8 cellular contexts compared by ENCODE assay signal in the genomic region with DNA sequence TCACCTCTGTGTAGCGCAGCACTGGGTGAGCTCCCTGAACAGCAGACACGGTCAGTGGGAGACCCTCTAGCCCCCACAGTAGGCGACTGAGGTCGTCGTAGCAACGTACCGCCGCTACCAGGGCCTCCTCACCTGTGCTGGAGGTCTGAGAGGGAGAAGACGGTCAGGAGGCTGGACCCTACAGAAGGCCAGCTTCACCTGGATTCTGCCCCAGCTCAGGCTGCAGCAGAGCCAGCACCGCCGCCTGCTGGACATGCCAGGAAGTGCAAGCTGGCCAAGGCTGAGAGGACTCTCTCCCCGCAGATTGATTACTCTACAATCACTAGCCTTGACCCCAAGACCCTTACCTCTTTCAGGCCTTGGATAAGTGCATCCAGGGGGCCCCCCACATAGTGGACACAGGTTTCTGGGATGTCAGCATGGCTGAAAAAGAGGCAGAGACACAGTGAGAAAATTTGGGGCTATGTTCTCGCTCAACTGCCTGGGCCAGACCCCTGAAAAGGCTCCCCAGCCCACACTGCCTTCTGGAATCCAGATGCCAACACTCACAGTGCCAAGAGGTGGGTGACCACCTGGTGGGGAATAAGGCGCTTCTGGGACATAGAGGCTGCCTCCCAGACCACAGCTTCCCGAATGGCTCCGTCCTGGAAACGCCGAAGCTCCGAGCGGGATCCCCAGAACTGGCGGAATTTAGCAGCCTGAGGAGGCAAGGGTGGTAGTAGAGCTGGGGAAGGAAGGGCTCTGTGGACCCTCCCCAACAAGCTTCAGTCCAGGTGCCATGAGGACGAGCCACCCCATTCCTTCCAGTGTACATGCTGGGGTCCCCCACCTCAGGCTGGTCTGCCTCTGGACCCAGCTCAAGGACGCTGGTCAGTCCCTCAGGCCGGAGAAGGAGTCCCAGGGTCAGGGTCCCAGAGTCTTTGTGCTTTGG. TPM values are rescaled to one million over a fixed set of nuclear protein-coding genes. Genes with fewer than 3 reads are reported as not detected.
DNase-seq lines count a peak whose midpoint lies in the region; ATAC-seq and TF ChIP-seq lines count a peak whose summit lies in the region.

No MANE protein-coding gene starts in this region.

- TF ChIP-seq CTCF in WTC11 (IDR thresholded peaks at IDR 0.05) = peak; percentile 97
- TF ChIP-seq CTCF in MCF 10A (IDR thresholded peaks at IDR 0.05; ENCODE audit: unreplicated experiment) = peak; percentile 97

- peak; percentile 93 for ATAC-seq in WTC11
- ATAC-seq in GM19467 (IDR thresholded peaks at IDR 0.05; ENCODE audit: unreplicated experiment) = no peak
- ATAC-seq in GM21360 (IDR thresholded peaks at IDR 0.05; ENCODE audit: unreplicated experiment) = no peak

- peaks cover 73% of the 10 kb centered on the region for H3K36me3 Mint-ChIP-seq in WTC11
- H3K36me3 Mint-ChIP-seq in MCF 10A (ENCODE audit: insufficient read depth, unreplicated experiment) = peaks cover 74% of the 10 kb centered on the region

- POLR2A ChIA-PET in WTC11 (lab: Charles Lee) (interaction anchor here (1.0 to 1.5 kb wide), 2 partner anchors 85 to 91 kb away, joined by 4 to 6 read pairs; no protein-coding TSS in a partner anchor), MCF 10A (lab: Yijun Ruan, JAX) (interaction anchor here (0.5 to 1.9 kb wide), 5 partner anchors 63 to 307 kb away, joined by 3 to 13 read pairs (median 3); no protein-coding TSS in a partner anchor)

- H3K4me3 Mint-ChIP-seq in WTC11 (no peak overlapping the region), MCF 10A (ENCODE audit: unreplicated experiment) (no peak overlapping the region)

- DNase-seq in DMS153 treated with DMSO at 0.1 percent for 48 hours (lab: John Stamatoyannopoulos, UW; ENCODE audit: unreplicated experiment) (peak; percentile 5), HT1080 (ENCODE audit: low read depth) (peak; percentile 32), WTC11 (ENCODE audit: low spot score) (peak; percentile 88), MCF 10A (ENCODE audit: unreplicated experiment) (peak; percentile 54), left kidney (ENCODE audit: low read depth, low spot score) (peak; percentile 74)
- peak; percentile 31 to 58 (median 54) for DNase-seq in stimulated activated CD4-positive, alpha-beta T cell treated with anti-CD3 and anti-CD28 coated beads, TNF-alpha, amount 100 ng/mL, for 48 hours (ENCODE audit: low read depth in 3 of 3)

- CTCF ChIA-PET in WTC11 (lab: Charles Lee) = interaction anchor here (0.6 to 2.8 kb wide), 39 partner anchors 8 to 255 kb away, joined by 3 to 76 read pairs (median 5); partner anchors contain the start of genes ANKRD18B, AQP3, AQP7 and NFX1
- CTCF ChIA-PET in MCF 10A (lab: Yijun Ruan, JAX) = interaction anchor here (0.6 to 7.4 kb wide), 36 partner anchors 9 to 1215 kb away, joined by 3 to 114 read pairs (median 4); partner anchors contain the start of genes AQP3 and AQP7

- H3K27ac Mint-ChIP-seq in WTC11 = no peak overlapping the region
- H3K27ac Mint-ChIP-seq in MCF 10A (ENCODE audit: low read depth, unreplicated experiment) = no peak overlapping the region

- H3K4me1 Mint-ChIP-seq in WTC11 (no peaks in the 10 kb centered on the region), MCF 10A (ENCODE audit: insufficient read depth, unreplicated experiment) (peaks cover 6% of the 10 kb centered on the region)

- intact Hi-C loops in MCF 10A (cut with micrococcal nuclease) = loop anchor here (1.0 to 5.0 kb wide), 2 partner anchors 64 to 240 kb away; no protein-coding TSS in a partner anchor

- BruUV-seq in MCF 10A (replicated peaks; lab: Mats Ljungman, UMichigan) = no TSS peak

- H3K9me3 Mint-ChIP-seq in WTC11 (no peaks in the 10 kb centered on the region), MCF 10A (ENCODE audit: unreplicated experiment) (no peaks in the 10 kb centered on the region)

- H3K27me3 Mint-ChIP-seq in WTC11 (ENCODE audit: low read depth) (no peaks in the 10 kb centered on the region), MCF 10A (ENCODE audit: insufficient read depth, unreplicated experiment) (no peaks in the 10 kb centered on the region)

TF ChIP-seq in WTC11, 78 proteins besides CTCF, POLR2A, EP300 and RAD21:
- peak; percentile 15; the same call in 1 of the 2 replicates for TF ChIP-seq GABPB1 (CRISPR knock-in tag; IDR thresholded peaks at IDR 0.05)
- TF ChIP-seq KAT7 (CRISPR knock-in tag; IDR thresholded peaks at IDR 0.05; ENCODE audit: borderline replicate concordance) = no peak
TF ChIP-seq in WTC11: peak in this region for 1.

RNA-seq across cellular contexts. Expression of gene NOL6, which starts 6.9 kb away (rescaled TPM):
- 107 and 110 TPM in 2 replicates for total RNA-seq in HT1080 (2014; rRNA removed; shearing (Covaris generic))
- 48.7 and 51.3 TPM in 2 replicates for polyA plus RNA-seq in HT1080 (2015; cell fraction: cytosol; rRNA removed)
- polyA plus RNA-seq in HT1080 (2015; cell fraction: nucleus; rRNA removed) = 128 and 132 TPM in 2 replicates
- 38.6 to 48.5 TPM (median 42.2 TPM) in 3 replicates for total RNA-seq in WTC11 (2021)
- 37.2 and 48.6 TPM in 2 replicates for total RNA-seq in MCF 10A (2022)

RNA-seq across cellular contexts. Expression of gene AQP3, which starts 19.4 kb away (rescaled TPM):
- 0.17 and 1.5 TPM in 2 replicates for total RNA-seq in HT1080 (2014; rRNA removed; shearing (Covaris generic))
- polyA plus RNA-seq in HT1080 (2015; cell fraction: cytosol; rRNA removed) = 0.25 and 0.28 TPM in 2 replicates
- polyA plus RNA-seq in HT1080 (2015; cell fraction: nucleus; rRNA removed) = 0.31 and 0.78 TPM in 2 replicates
- 3.0 to 3.6 TPM (median 3.5 TPM) in 3 replicates for total RNA-seq in WTC11 (2021)
- 0.83 and 0.89 TPM in 2 replicates for total RNA-seq in MCF 10A (2022)

RNA-seq across cellular contexts. Expression of gene ANKRD18B, which starts 57.2 kb away (rescaled TPM):
- 3.7 and 15.0 TPM in 2 replicates for total RNA-seq in HT1080 (2014; rRNA removed; shearing (Covaris generic))
- 1.3 and 4.5 TPM in 2 replicates for polyA plus RNA-seq in HT1080 (2015; cell fraction: cytosol; rRNA removed)
- polyA plus RNA-seq in HT1080 (2015; cell fraction: nucleus; rRNA removed) = 4.1 and 5.3 TPM in 2 replicates
- total RNA-seq in WTC11 (2021) (11.0 to 16.4 TPM (median 13.6 TPM) in 3 replicates), MCF 10A (2022) (12.5 and 13.0 TPM in 2 replicates)

Comparison
In these comparisons a context has a peak if more than half of its experiments do, and no peak if none do; other contexts are left out.
1. DNase-seq: peak in every context shown above with its lines; median percentile 88 in WTC11; 74 in left kidney; 54 in MCF 10A; 54 in stimulated activated CD4-positive, alpha-beta T cell treated with anti-CD3 and anti-CD28 coated beads, TNF-alpha, amount 100 ng/mL, for 48 hours; 32 in HT1080; 5 in DMS153 treated with DMSO at 0.1 percent for 48 hours.